In genomic region chr9:129042016-129042415, GRCh38 we compare ENCODE assay signal across 33 cellular contexts.
"Had no signal": no experiment of that assay in that cellular context is flagged by ENCODE, and none has a peak within 500 bp of the region (broad histone marks: within the 10 kb centered on the region; RNA-seq: fewer than 3 reads in every experiment).

No MANE protein-coding gene starts in this region.

- H3K27ac ChIP-seq: adrenal gland, body of pancreas, breast epithelium, cardiac muscle cell, colonic mucosa, epithelial cell of prostate, esophagus squamous epithelium, gastroesophageal sphincter, heart right ventricle, VCaP had no signal

- H3K4me3 ChIP-seq: adrenal gland, body of pancreas, breast epithelium, cardiac muscle cell, colonic mucosa, esophagus squamous epithelium, gastroesophageal sphincter, heart right ventricle had no signal

- H3K9me3 ChIP-seq: adrenal gland, body of pancreas, breast epithelium, colonic mucosa, esophagus squamous epithelium, gastroesophageal sphincter, heart right ventricle had no signal

- DNase-seq: activated CD4-positive, alpha-beta T cell treated with anti-CD3 and anti-CD28 coated beads for 1 hour; activated CD4-positive, alpha-beta T cell treated with anti-CD3 and anti-CD28 coated beads for 4 hours; activated CD4-positive, alpha-beta T cell treated with anti-CD3 and anti-CD28 coated beads, Interleukin-2, amount 10 ng/mL, durations not matched to agents 7 days and 5 days; activated CD4-positive, alpha-beta T cell treated with anti-CD3 and anti-CD28 coated beads, Interleukin-2, amount 50 U/mL, for 4 hours; activated CD8-positive, alpha-beta memory T cell treated with anti-CD3 and anti-CD28 coated beads, Interleukin-2, amount 10 ng/mL, durations not matched to agents 7 days and 5 days; activated CD8-positive, alpha-beta memory T cell treated with anti-CD3 and anti-CD28 coated beads, Interleukin-2, amount 50 U/mL, for 4 hours; activated CD8-positive, alpha-beta T cell treated with anti-CD3 and anti-CD28 coated beads, Interleukin-2, amount 10 ng/mL, durations not matched to agents 7 days and 5 days; activated effector memory CD4-positive, alpha-beta T cell treated with anti-CD3 and anti-CD28 coated beads, Interleukin-2, amount 50 U/mL, for 16 hours; activated naive CD4-positive, alpha-beta T cell treated with anti-CD3 and anti-CD28 coated beads for 36 hours; activated naive CD8-positive, alpha-beta T cell treated with anti-CD3 and anti-CD28 coated beads for 36 hours; activated naive CD8-positive, alpha-beta T cell treated with anti-CD3 and anti-CD28 coated beads, Interleukin-2, amount 50 U/mL, for 24 hours; activated T-cell treated with anti-CD3 and anti-CD28 coated beads, Interleukin-2, amount 50 U/mL, for 1 hour; activated T-cell treated with anti-CD3 and anti-CD28 coated beads, Interleukin-2, amount 50 U/mL, for 48 hours; adrenal gland; amygdala; aorta; body of pancreas; central memory CD4-positive, alpha-beta T cell; cerebellar nuclear complex; colonic mucosa; effector CD8-positive, alpha-beta T cell; esophagus squamous epithelium; foreskin melanocyte; heart right ventricle; T-helper 1 cell; T-helper 17 cell; T1000 had no signal

- H3K27me3 ChIP-seq: adrenal gland, body of pancreas, breast epithelium, cardiac muscle cell, colonic mucosa, esophagus squamous epithelium, gastroesophageal sphincter, heart right ventricle had no signal

- ATAC-seq: activated CD8-positive, alpha-beta memory T cell treated with anti-CD3 and anti-CD28 coated beads, Interleukin-2, amount 10 ng/mL, durations not matched to agents 7 days and 5 days; activated CD8-positive, alpha-beta T cell treated with anti-CD3 and anti-CD28 coated beads, Interleukin-2, amount 10 ng/mL, durations not matched to agents 7 days and 5 days; activated naive CD8-positive, alpha-beta T cell treated with anti-CD3 and anti-CD28 coated beads, Interleukin-2, amount 50 U/mL, for 24 hours; body of pancreas; gastroesophageal sphincter; heart right ventricle; T-helper 17 cell; WTC11 had no signal
